In genomic region chr6:89649682-89650081, GRCh38 we compare ENCODE assay signal across 27 cellular contexts.
"Had no signal": no experiment of that assay in that cellular context is flagged by ENCODE, and none has a peak within 500 bp of the region (broad histone marks: within the 10 kb centered on the region; RNA-seq: fewer than 3 reads in every experiment).

No MANE protein-coding gene starts in this region.

- ATAC-seq: effector memory CD8-positive, alpha-beta T cell; esophagus mucosa; heart right ventricle; left lung; left ventricle myocardium superior; lower lobe of right lung; naive thymus-derived CD4-positive, alpha-beta T cell had no signal

- H3K9me3 Mint-ChIP-seq: dendritic cell treated with granulocyte-macrophage colony-stimulating factor and Interleukin-4, amounts not matched to agents 40 ng/mL and 50 ng/mL, for 4 days; effector memory CD8-positive, alpha-beta T cell; endodermal cell; mesothelial cell of epicardium; naive thymus-derived CD4-positive, alpha-beta T cell had no signal

- DNase-seq: colonic mucosa; cortex of kidney; effector CD8-positive, alpha-beta T cell; effector memory CD8-positive, alpha-beta T cell; endodermal cell; erythroblast; esophagus squamous epithelium; foreskin fibroblast; foreskin melanocyte; gastrocnemius medialis; glutamatergic neuron; head of caudate nucleus; heart right ventricle; hippocampal formation; kidney; kidney glomerular epithelial cell; left lung; left ventricle myocardium superior; lower lobe of right lung; mesenchymal stem cell; naive thymus-derived CD4-positive, alpha-beta T cell had no signal

- H3K27ac Mint-ChIP-seq: dendritic cell treated with granulocyte-macrophage colony-stimulating factor and Interleukin-4, amounts not matched to agents 40 ng/mL and 50 ng/mL, for 4 days; endodermal cell; mesothelial cell of epicardium; naive thymus-derived CD4-positive, alpha-beta T cell had no signal

- H3K9me3 ChIP-seq: colonic mucosa, esophagus squamous epithelium, gastrocnemius medialis, heart right ventricle, left lung, lower lobe of right lung had no signal

- H3K4me1 ChIP-seq: colonic mucosa, gastrocnemius medialis, heart right ventricle, left lung, lower lobe of right lung had no signal

- H3K27ac ChIP-seq: colonic mucosa, epithelial cell of prostate, esophagus squamous epithelium, heart right ventricle, left lung, lower lobe of right lung had no signal

- H3K4me3 ChIP-seq: colonic mucosa, esophagus squamous epithelium, gastrocnemius medialis, heart right ventricle, left lung, lower lobe of right lung had no signal

- H3K27me3 Mint-ChIP-seq: dendritic cell treated with granulocyte-macrophage colony-stimulating factor and Interleukin-4, amounts not matched to agents 40 ng/mL and 50 ng/mL, for 4 days; effector memory CD8-positive, alpha-beta T cell; naive thymus-derived CD4-positive, alpha-beta T cell had no signal

- H3K27me3 ChIP-seq: colonic mucosa, esophagus squamous epithelium, gastrocnemius medialis, heart right ventricle, left lung had no signal

- H3K4me1 Mint-ChIP-seq: endodermal cell; naive thymus-derived CD4-positive, alpha-beta T cell had no signal

- FAIRE-seq: endometrium, islet of Langerhans, kidney had no signal

- H3K4me3 Mint-ChIP-seq: dendritic cell treated with granulocyte-macrophage colony-stimulating factor and Interleukin-4, amounts not matched to agents 40 ng/mL and 50 ng/mL, for 4 days; effector memory CD8-positive, alpha-beta T cell; endodermal cell; mesothelial cell of epicardium; naive thymus-derived CD4-positive, alpha-beta T cell had no signal
